Comparison of ENCODE assay signal across 13 cellular contexts in the genomic region with DNA sequence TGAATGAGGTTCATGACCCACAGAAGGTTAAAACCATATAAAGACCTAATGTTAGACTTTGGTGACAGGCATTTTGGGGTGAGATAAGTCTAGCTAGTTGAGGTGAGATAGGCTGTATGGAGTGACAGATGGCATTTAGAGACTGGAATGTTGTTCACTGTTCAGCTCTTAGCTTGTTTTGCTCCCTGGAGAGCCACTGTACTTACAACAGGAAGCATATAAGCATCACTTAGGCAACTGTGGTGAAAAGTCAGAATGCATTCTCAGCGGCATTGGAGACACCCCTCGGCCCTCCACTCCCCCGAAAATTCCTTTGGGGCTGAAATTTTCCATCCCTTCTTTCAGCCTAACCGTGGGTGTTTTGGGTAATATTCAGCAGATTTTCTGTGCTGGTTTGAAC.
DNase-seq lines count a peak whose midpoint lies in the region; ATAC-seq and TF ChIP-seq lines count a peak whose summit lies in the region.
"Had no signal": no experiment of that assay in that cellular context is flagged by ENCODE, and none has a peak within 500 bp of the region (broad histone marks: within the 10 kb centered on the region; RNA-seq: fewer than 3 reads in every experiment).

No MANE protein-coding gene starts in this region.

- no peaks in the 10 kb centered on the region for H3K9me3 ChIP-seq in gastrocnemius medialis

- H3K27me3 ChIP-seq in gastrocnemius medialis: no peaks in the 10 kb centered on the region

- intact Hi-C loops in gastrocnemius medialis (cut with DNase I; ENCODE audit: low total_unique reads): no loop called here

- H3K27ac ChIP-seq in gastrocnemius medialis (peak overlapping the region in 3 of 4 donors; percentile 10 to 35 (median 12)), caudate nucleus (ENCODE audit: low read depth, low read length) (no peak overlapping the region)

- no peaks in the 10 kb centered on the region for H3K36me3 ChIP-seq in gastrocnemius medialis

- ATAC-seq in gastrocnemius medialis (peak in 1 of 2 donors; percentile 40), HG02588 (IDR thresholded peaks at IDR 0.05; ENCODE audit: unreplicated experiment) (no peak)
- ATAC-seq: HCT116; stimulated activated effector memory CD8-positive, alpha-beta T cell treated with anti-CD3 and anti-CD28 coated beads, Interleukin-12 subunit alpha, Interleukin-12 subunit beta, amount 100 ng/mL, for 72 hours had no signal

- H3K4me3 ChIP-seq in fibroblast of the aortic adventitia (ENCODE audit: low read depth, low read length) (no peak overlapping the region), gastrocnemius medialis (no peak overlapping the region)

- no peak for TF ChIP-seq POLR2A in gastrocnemius medialis (IDR thresholded peaks at IDR 0.05)

- in situ Hi-C loops in gastrocnemius medialis (cut with MboI; ENCODE audit: low sequenced_read_pairs in 4 of 4): loop anchor here in 1 of 4 donors (25.0 kb wide), 1 partner anchor 215 kb away; no protein-coding TSS in a partner anchor
- in situ Hi-C loops in GM13976 (cut with MboI; ENCODE audit: low sequenced_read_pairs, unreplicated experiment): no loop called here

- TF ChIP-seq CTCF in fibroblast of the aortic adventitia (IDR thresholded peaks at IDR 0.05; ENCODE audit: insufficient read depth, low read length) (no peak), gastrocnemius medialis (IDR thresholded peaks at IDR 0.05 in 4 of 5, conservative IDR thresholded peaks at IDR 0.05 in 1 of 5) (no peak), GM13976 (IDR thresholded peaks at IDR 0.05; ENCODE audit: borderline replicate concordance, control extremely low read depth, extremely low read depth, insufficient read depth, missing control alignments) (no peak)

- DNase-seq in GM03348 (ENCODE audit: low spot score) (peak; percentile 52), NCI-H524 (lab: John Stamatoyannopoulos, UW) (peak; percentile 65 to 86), fibroblast of the aortic adventitia (ENCODE audit: low read depth) (peak; percentile 18), gastrocnemius medialis (no peak), caudate nucleus (lab: John Stamatoyannopoulos, UW) (no peak), GM13976 (ENCODE audit: low spot score) (no peak)
- no peak for DNase-seq in activated CD4-positive, alpha-beta T cell treated with anti-CD3 and anti-CD28 coated beads for 48 hours
- DNase-seq: cerebellar nuclear complex, nucleus accumbens, SHP77 treated with DMSO at 0.1 percent for 48 hours had no signal

- H3K4me1 ChIP-seq in gastrocnemius medialis: peaks cover 10 to 36% of the 10 kb centered on the region in 2 donors

Comparison
In these comparisons a context has a peak if more than half of its experiments do, and no peak if none do; other contexts are left out.
1. DNase-seq: peak in GM03348 (single experiment), NCI-H524 (2 of 2) and fibroblast of the aortic adventitia (single experiment); none in gastrocnemius medialis (0 of 2), caudate nucleus (0 of 61), GM13976 (single experiment) and activated CD4-positive, alpha-beta T cell treated with anti-CD3 and anti-CD28 coated beads for 48 hours (single experiment).